Comparison of ENCODE assay signal across 1 cellular context in genomic region chr2:149278146-149278878, GRCh38.
TF ChIP-seq lines count a peak whose summit lies in the region.

No MANE protein-coding gene starts in this region.

TF ChIP-seq in H1, 55 proteins besides CTCF, POLR2A, EP300 and RAD21 (continued from another document):
- no peak for TF ChIP-seq CBX8 (IDR thresholded peaks at IDR 0.05; ENCODE audit: borderline replicate concordance, low read depth, low read length)
- no peak for TF ChIP-seq ATF3 (IDR thresholded peaks at IDR 0.05; ENCODE audit: insufficient read depth, low read depth, low read length)
- TF ChIP-seq, protein P1, sequence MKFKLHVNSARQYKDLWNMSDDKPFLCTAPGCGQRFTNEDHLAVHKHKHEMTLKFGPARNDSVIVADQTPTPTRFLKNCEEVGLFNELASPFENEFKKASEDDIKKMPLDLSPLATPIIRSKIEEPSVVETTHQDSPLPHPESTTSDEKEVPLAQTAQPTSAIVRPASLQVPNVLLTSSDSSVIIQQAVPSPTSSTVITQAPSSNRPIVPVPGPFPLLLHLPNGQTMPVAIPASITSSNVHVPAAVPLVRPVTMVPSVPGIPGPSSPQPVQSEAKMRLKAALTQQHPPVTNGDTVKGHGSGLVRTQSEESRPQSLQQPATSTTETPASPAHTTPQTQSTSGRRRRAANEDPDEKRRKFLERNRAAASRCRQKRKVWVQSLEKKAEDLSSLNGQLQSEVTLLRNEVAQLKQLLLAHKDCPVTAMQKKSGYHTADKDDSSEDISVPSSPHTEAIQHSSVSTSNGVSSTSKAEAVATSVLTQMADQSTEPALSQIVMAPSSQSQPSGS (IDR thresholded peaks at IDR 0.05; ENCODE audit: low read length): no peak
- no peak for TF ChIP-seq RXRA (IDR thresholded peaks at IDR 0.05; ENCODE audit: insufficient read depth, low read depth, low read length)
- no peak for TF ChIP-seq POU5F1 (IDR thresholded peaks at IDR 0.05; ENCODE audit: low read depth, low read length)
- no peak for TF ChIP-seq BRCA1 (IDR thresholded peaks at IDR 0.05; ENCODE audit: low read depth, low read length)
- no peak for TF ChIP-seq CHD2 (IDR thresholded peaks at IDR 0.05; ENCODE audit: low read length)
- no peak for TF ChIP-seq JUN (IDR thresholded peaks at IDR 0.05; ENCODE audit: low read depth, low read length)
- TF ChIP-seq RNF2 (IDR thresholded peaks at IDR 0.05; ENCODE audit: borderline replicate concordance, low read depth, low read length, missing control alignments, poor library complexity, severe bottlenecking): no peak
- no peak for TF ChIP-seq KDM1A (IDR thresholded peaks at IDR 0.05; ENCODE audit: borderline replicate concordance, low read length)
- TF ChIP-seq BACH1 (IDR thresholded peaks at IDR 0.05; ENCODE audit: low read length): no peak
- no peak for TF ChIP-seq PHF8 (conservative IDR thresholded peaks at IDR 0.05; ENCODE audit: low read depth, low read length)
- TF ChIP-seq TAF1 (IDR thresholded peaks at IDR 0.05; ENCODE audit: low read depth, low read length): no peak
